15 cellular contexts compared by ENCODE assay signal in the genomic region with DNA sequence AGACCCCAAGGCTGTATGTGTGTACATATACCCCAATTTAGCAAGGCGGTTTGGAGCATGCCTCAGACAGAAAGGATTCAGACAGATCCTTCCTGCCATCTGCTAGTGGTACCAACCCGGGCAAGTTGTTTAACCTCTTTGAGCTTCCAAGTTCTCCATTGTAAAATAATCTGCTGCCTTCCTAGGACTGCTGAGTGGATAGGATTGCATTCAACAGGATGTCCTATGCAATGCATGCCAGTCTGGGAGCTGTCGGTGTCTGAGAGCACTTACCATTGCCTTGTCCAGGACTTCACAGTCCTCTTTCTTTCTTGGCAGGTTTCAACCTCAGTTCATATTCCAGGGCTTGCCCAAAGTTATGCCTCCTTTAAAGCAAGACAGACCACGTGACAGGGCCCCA. TPM values are rescaled to one million over a fixed set of nuclear protein-coding genes. Genes with fewer than 3 reads are reported as not detected.
DNase-seq lines count a peak whose midpoint lies in the region; ATAC-seq, FAIRE-seq and TF ChIP-seq lines count a peak whose summit lies in the region.
"Had no signal": no experiment of that assay in that cellular context is flagged by ENCODE, and none has a peak within 500 bp of the region (broad histone marks: within the 10 kb centered on the region; RNA-seq: fewer than 3 reads in every experiment).

No MANE protein-coding gene starts in this region.

- H4K20me1 ChIP-seq in GM23248 (ENCODE audit: insufficient read depth) (no peaks in the 10 kb centered on the region), astrocyte (ENCODE audit: insufficient read depth, low read length) (no peaks in the 10 kb centered on the region)

- no peak for TF ChIP-seq POLR2A in heart left ventricle (IDR thresholded peaks at IDR 0.05)
- no peak for TF ChIP-seq POLR2A in gastrocnemius medialis (IDR thresholded peaks at IDR 0.05)

- peak in 1 of 4 donors; percentile 17 for ATAC-seq in heart left ventricle
- ATAC-seq in gastrocnemius medialis = peak; percentile 24 to 27
- no peak for ATAC-seq in GM19351 (IDR thresholded peaks at IDR 0.05; ENCODE audit: unreplicated experiment)
- ATAC-seq in GM21360 (IDR thresholded peaks at IDR 0.05; ENCODE audit: unreplicated experiment) = no peak
- ATAC-seq: HCT116 had no signal

- H3K4me2 ChIP-seq in GM23248 (ENCODE audit: unreplicated experiment) (peak overlapping the region; percentile 91), astrocyte (ENCODE audit: low read length) (peak overlapping the region; percentile 91)

- H3K27me3 Mint-ChIP-seq in astrocyte (ENCODE audit: low read depth, unreplicated experiment) = peaks cover 36% of the 10 kb centered on the region

- DNase-seq in GM23248 = no peak
- no peak for DNase-seq in astrocyte (ENCODE audit: low read depth)
- no peak for DNase-seq in heart left ventricle
- DNase-seq in gastrocnemius medialis = peak; percentile 24 to 54
- no peak for DNase-seq in ureter (ENCODE audit: low spot score)
- DNase-seq in RCC 7860 (ENCODE audit: low spot score) = no peak
- DNase-seq: activated effector memory CD4-positive, alpha-beta T cell treated with Interleukin-2 at 50 U/mL for 16 hours; C1 segment of cervical spinal cord; NCI-H1694; occipital lobe; stimulated activated CD4-positive, alpha-beta T cell treated with anti-CD3 and anti-CD28 coated beads, Interleukin-2, amount 100 ng/mL, for 24 hours had no signal

- peak overlapping the region; percentile 81 for H3K9ac ChIP-seq in GM23248
- H3K9ac ChIP-seq in astrocyte (ENCODE audit: low read length) = peak overlapping the region; percentile 91

- H2AFZ ChIP-seq in GM23248 = no peak overlapping the region
- H2AFZ ChIP-seq in astrocyte (ENCODE audit: low read depth, low read length) = no peak overlapping the region

- peaks cover 16% of the 10 kb centered on the region; the same call in 1 of the 2 replicates for H3K79me2 ChIP-seq in GM23248 (ENCODE audit: insufficient read depth)
- peaks cover 53% of the 10 kb centered on the region for H3K79me2 ChIP-seq in astrocyte (ENCODE audit: insufficient read depth, low read length)

- peak overlapping the region; percentile 82 for H3K4me3 ChIP-seq in GM23248
- peak overlapping the region; percentile 72 for H3K4me3 ChIP-seq in astrocyte (ENCODE audit: insufficient read depth, low read depth, low read length)
- peak overlapping the region in 9 of 12 donors; percentile 62 to 86 (median 83) for H3K4me3 ChIP-seq in heart left ventricle
- H3K4me3 ChIP-seq in gastrocnemius medialis = peak overlapping the region; percentile 58 to 79 (median 62)

- no peak overlapping the region for H3K27ac Mint-ChIP-seq in astrocyte (ENCODE audit: unreplicated experiment)

- peak overlapping the region; percentile 50 for H3K4me3 Mint-ChIP-seq in astrocyte (ENCODE audit: unreplicated experiment)

- peak; percentile 26 for FAIRE-seq in astrocyte (lab: Jason Lieb, UNC)
- no peak for FAIRE-seq in RCC 7860 (lab: Jason Lieb, UNC)

- H3K27ac ChIP-seq in GM23248 = peak overlapping the region; percentile 85
- peak overlapping the region; percentile 89 for H3K27ac ChIP-seq in astrocyte (ENCODE audit: low read depth, low read length)
- H3K27ac ChIP-seq in heart left ventricle = peak overlapping the region; percentile 13 to 96 (median 88)
- H3K27ac ChIP-seq in gastrocnemius medialis = peak overlapping the region; percentile 86 to 93 (median 88)
- H3K27ac ChIP-seq: cardiac muscle cell had no signal

- H3K4me1 Mint-ChIP-seq in astrocyte (ENCODE audit: low read depth, unreplicated experiment) = peaks cover 24% of the 10 kb centered on the region

- H3K4me1 ChIP-seq in GM23248 (ENCODE audit: insufficient read depth) (peaks cover 37% of the 10 kb centered on the region), astrocyte (ENCODE audit: insufficient read depth, low read length) (peaks cover 45% of the 10 kb centered on the region), heart left ventricle (peaks cover 21 to 69% (median 53%) of the 10 kb centered on the region in 12 donors), gastrocnemius medialis (peaks cover 61 to 69% of the 10 kb centered on the region in 2 donors)

- WGBS in GM23248 (ENCODE audit: low coverage in 1 of 2, low lambda C conversion rate in 2 of 2, missing lambda C conversion rate in 2 of 2), 2 experiments = 69 to 75% methylated on average over 4 of the region's 4 CpGs
- 27 to 39% (median 35%) methylated on average over 4 of the region's 4 CpGs for WGBS in heart left ventricle, 4 donors

- peaks cover 36% of the 10 kb centered on the region for H3F3A ChIP-seq in GM23248 (ENCODE audit: insufficient read depth)

- H3K36me3 ChIP-seq in GM23248 (ENCODE audit: low read depth) (no peaks in the 10 kb centered on the region), astrocyte (ENCODE audit: insufficient read depth, low read length) (no peaks in the 10 kb centered on the region), heart left ventricle (no peaks in the 10 kb centered on the region), gastrocnemius medialis (no peaks in the 10 kb centered on the region)
- H3K36me3 ChIP-seq: cardiac muscle cell had no signal

- intact Hi-C loops in heart left ventricle (cut with DNase I) (loop anchor here in 4 of 10 donors (5.0 to 10.0 kb wide), 4 partner anchors 89 to 819 kb away; no protein-coding TSS in a partner anchor), gastrocnemius medialis (cut with DNase I; ENCODE audit: low total_unique reads) (no loop called here)

- no peaks in the 10 kb centered on the region for H3K9me2 ChIP-seq in GM23248 (ENCODE audit: insufficient read depth)

- in situ Hi-C loops in GM23248 (cut with MboI) = no loop called here
- in situ Hi-C loops in gastrocnemius medialis (cut with MboI; ENCODE audit: low sequenced_read_pairs in 4 of 4) = no loop called here

- H3K9me3 Mint-ChIP-seq in astrocyte (ENCODE audit: unreplicated experiment) = no peaks in the 10 kb centered on the region

- H3K27me3 ChIP-seq in GM23248 (replicated peaks; ENCODE audit: insufficient read depth) (peaks cover 4% of the 10 kb centered on the region; the same call in 1 of the 2 replicates), astrocyte (ENCODE audit: insufficient read depth, low read length) (peaks cover 4% of the 10 kb centered on the region), heart left ventricle (peaks cover 0 to 21% (median 0%) of the 10 kb centered on the region in 9 donors), gastrocnemius medialis (no peaks in the 10 kb centered on the region)

- TF ChIP-seq CTCF in astrocyte (IDR thresholded peaks at IDR 0.05; ENCODE audit: insufficient read depth, low read depth, low read length) (no peak), heart left ventricle (IDR thresholded peaks at IDR 0.05) (no peak), gastrocnemius medialis (IDR thresholded peaks at IDR 0.05 in 4 of 5, conservative IDR thresholded peaks at IDR 0.05 in 1 of 5) (no peak)

- H3K9me3 ChIP-seq in GM23248 (ENCODE audit: low read depth) (no peaks in the 10 kb centered on the region), astrocyte (ENCODE audit: insufficient read depth, low read depth, low read length) (no peaks in the 10 kb centered on the region), heart left ventricle (no peaks in the 10 kb centered on the region), gastrocnemius medialis (no peaks in the 10 kb centered on the region)

- H3K36me3 Mint-ChIP-seq in astrocyte (ENCODE audit: low read depth, unreplicated experiment) = peaks cover 2% of the 10 kb centered on the region

RNA-seq across cellular contexts. Expression of a gene that starts 2.0 kb away (rescaled TPM):
- 51.0 and 81.2 TPM in 2 replicates for total RNA-seq in GM23248 (2014; rRNA removed; shearing (Covaris generic))
- polyA plus RNA-seq in GM23248 (2016; fragmentation: Nextera tagmentation; extraction: Ambion mirVana) (52.8 and 53.6 TPM in 2 replicates), heart left ventricle (10 to 100 TPM; 15.0 to 99.4 TPM)
- total RNA-seq in astrocyte (23.0 and 41.7 TPM in 2 replicates), heart left ventricle (100 to 1,000 TPM; 101 to 172 (median 139) TPM), gastrocnemius medialis (10 to 100 TPM in 3 of 4 donors, 1 to 10 TPM in 1; 5.8 to 36.7 (median 20.4) TPM), ureter (5.9 TPM)

Comparison
In these comparisons a context has a peak if more than half of its experiments do, and no peak if none do; other contexts are left out.
1. DNase-seq: peak in gastrocnemius medialis (2 of 2); none in GM23248 (single experiment), astrocyte (single experiment), heart left ventricle (0 of 5), ureter (single experiment) and RCC 7860 (single experiment).
2. ATAC-seq: peak in gastrocnemius medialis (2 of 2); none in GM19351 (single experiment) and GM21360 (single experiment).
3. Peak in every context shown above with its lines, with median percentiles within 50 percentile points of each other: H3K27ac ChIP-seq and H3K4me3 ChIP-seq.